Comparison of ENCODE assay signal across 1 cellular context in the genomic region with DNA sequence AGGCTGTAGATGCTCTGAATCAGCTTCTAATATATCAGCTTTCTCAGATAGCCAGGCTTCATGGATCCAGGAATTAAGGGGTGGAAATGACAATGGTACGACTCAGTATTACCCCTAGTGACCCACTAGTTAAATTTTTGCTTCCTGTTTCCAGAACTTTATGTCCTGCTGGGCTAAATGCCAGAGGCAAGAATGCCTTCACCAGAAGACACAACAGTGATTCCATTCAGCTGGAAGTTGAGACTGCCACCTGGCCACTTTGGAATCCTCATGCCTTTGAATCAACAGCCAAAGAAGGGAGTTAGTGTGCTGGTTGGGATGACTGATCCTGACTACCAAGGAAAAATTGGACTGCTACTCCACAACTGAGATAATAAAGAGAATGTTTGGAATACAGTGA.
TF ChIP-seq lines count a peak whose summit lies in the region.

No MANE protein-coding gene starts in this region.

TF ChIP-seq in IMR-90, 13 proteins besides CTCF, POLR2A, EP300 and RAD21 (continued from another document):
- TF ChIP-seq, protein P1, sequence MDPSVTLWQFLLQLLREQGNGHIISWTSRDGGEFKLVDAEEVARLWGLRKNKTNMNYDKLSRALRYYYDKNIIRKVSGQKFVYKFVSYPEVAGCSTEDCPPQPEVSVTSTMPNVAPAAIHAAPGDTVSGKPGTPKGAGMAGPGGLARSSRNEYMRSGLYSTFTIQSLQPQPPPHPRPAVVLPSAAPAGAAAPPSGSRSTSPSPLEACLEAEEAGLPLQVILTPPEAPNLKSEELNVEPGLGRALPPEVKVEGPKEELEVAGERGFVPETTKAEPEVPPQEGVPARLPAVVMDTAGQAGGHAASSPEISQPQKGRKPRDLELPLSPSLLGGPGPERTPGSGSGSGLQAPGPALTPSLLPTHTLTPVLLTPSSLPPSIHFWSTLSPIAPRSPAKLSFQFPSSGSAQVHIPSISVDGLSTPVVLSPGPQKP (IDR thresholded peaks at IDR 0.05; ENCODE audit: borderline replicate concordance, low read depth, low read length), result no peak
